1 cellular context compared by ENCODE assay signal in the genomic region with DNA sequence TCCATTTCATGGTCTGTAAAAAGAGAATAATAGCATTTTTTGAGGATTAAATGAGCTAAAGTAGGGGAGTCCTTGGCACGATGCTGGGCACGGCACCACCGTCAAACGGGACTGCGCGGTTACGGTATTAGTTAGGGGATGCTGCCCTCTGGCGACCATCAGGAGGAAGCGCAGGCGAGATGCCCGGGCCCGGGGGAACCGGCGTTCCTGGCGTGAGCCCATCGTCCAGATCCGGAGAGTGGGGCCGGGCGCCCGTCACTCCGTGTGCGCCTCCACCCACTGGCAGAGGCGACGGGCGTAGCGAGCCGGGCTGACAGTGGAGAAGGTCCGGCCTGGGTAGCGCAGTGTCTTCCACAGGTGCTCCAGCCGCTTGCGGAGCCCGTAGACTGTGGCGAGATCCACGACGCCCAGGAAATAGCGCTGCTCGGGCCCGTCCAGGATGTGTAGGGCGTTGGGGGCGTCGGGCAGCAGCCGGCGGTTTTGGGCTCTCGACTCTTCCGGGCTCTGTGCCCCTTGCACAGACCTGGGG.
TF ChIP-seq lines count a peak whose summit lies in the region.

No MANE protein-coding gene starts in this region.

TF ChIP-seq in HEK293, 187 proteins besides CTCF, POLR2A, EP300 and RAD21 (continued from another document):
- TF ChIP-seq, protein P1, sequence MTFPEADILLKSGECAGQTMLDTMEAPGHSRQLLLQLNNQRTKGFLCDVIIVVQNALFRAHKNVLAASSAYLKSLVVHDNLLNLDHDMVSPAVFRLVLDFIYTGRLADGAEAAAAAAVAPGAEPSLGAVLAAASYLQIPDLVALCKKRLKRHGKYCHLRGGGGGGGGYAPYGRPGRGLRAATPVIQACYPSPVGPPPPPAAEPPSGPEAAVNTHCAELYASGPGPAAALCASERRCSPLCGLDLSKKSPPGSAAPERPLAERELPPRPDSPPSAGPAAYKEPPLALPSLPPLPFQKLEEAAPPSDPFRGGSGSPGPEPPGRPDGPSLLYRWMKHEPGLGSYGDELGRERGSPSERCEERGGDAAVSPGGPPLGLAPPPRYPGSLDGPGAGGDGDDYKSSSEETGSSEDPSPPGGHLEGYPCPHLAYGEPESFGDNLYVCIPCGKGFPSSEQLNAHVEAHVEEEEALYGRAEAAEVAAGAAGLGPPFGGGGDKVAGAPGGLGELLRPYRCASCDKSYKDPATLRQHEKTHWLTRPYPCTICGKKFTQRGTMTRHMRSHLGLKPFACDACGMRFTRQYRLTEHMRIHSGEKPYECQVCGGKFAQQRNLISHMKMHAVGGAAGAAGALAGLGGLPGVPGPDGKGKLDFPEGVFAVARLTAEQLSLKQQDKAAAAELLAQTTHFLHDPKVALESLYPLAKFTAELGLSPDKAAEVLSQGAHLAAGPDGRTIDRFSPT (tag by site-specific recombination; IDR thresholded peaks at IDR 0.05) = peak; percentile 68
- TF ChIP-seq SCRT2 (tag by site-specific recombination; IDR thresholded peaks at IDR 0.05) (peak; percentile 62; the same call in 1 of the 2 replicates), ZNF654 (tag by site-specific recombination; IDR thresholded peaks at IDR 0.05; ENCODE audit: low read depth) (peak; percentile 82)
- TF ChIP-seq, protein P2, sequence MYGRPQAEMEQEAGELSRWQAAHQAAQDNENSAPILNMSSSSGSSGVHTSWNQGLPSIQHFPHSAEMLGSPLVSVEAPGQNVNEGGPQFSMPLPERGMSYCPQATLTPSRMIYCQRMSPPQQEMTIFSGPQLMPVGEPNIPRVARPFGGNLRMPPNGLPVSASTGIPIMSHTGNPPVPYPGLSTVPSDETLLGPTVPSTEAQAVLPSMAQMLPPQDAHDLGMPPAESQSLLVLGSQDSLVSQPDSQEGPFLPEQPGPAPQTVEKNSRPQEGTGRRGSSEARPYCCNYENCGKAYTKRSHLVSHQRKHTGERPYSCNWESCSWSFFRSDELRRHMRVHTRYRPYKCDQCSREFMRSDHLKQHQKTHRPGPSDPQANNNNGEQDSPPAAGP (tag by site-specific recombination; IDR thresholded peaks at IDR 0.05) = no peak
